In genomic region chr17:76432712-76433336, GRCh38 we compare ENCODE assay signal across 10 cellular contexts. TPM values are rescaled to one million over a fixed set of nuclear protein-coding genes. Genes with fewer than 3 reads are reported as not detected.
DNase-seq lines count a peak whose midpoint lies in the region; ATAC-seq, FAIRE-seq and TF ChIP-seq lines count a peak whose summit lies in the region.
"Had no signal": no experiment of that assay in that cellular context is flagged by ENCODE, and none has a peak within 500 bp of the region (broad histone marks: within the 10 kb centered on the region; RNA-seq: fewer than 3 reads in every experiment).

No MANE protein-coding gene starts in this region.

- FAIRE-seq in bronchial epithelial cell (lab: Jason Lieb, UNC): no peak

- TF ChIP-seq CTCF in bronchial epithelial cell (IDR thresholded peaks at IDR 0.05; ENCODE audit: insufficient read depth, low read length, severe bottlenecking) (peak; percentile 51), neural cell (IDR thresholded peaks at IDR 0.05; ENCODE audit: poor library complexity, severe bottlenecking) (peak; percentile 42)

- no peak overlapping the region for H3K4me2 ChIP-seq in neural cell (ENCODE audit: low read length)

- H3K4me3 Mint-ChIP-seq in activated T-cell treated with anti-CD3 and anti-CD28 coated beads, Interleukin-2, amount 50 U/mL, for 72 hours: no peak overlapping the region

- TF ChIP-seq EP300 in neural cell (conservative IDR thresholded peaks at IDR 0.05; ENCODE audit: poor library complexity, severe bottlenecking): no peak

- H3K27ac Mint-ChIP-seq in activated T-cell treated with anti-CD3 and anti-CD28 coated beads, Interleukin-2, amount 50 U/mL, for 72 hours: no peak overlapping the region

- H3K4me1 Mint-ChIP-seq in activated T-cell treated with anti-CD3 and anti-CD28 coated beads, Interleukin-2, amount 50 U/mL, for 72 hours (ENCODE audit: low read depth): no peaks in the 10 kb centered on the region

- H3K36me3 ChIP-seq in bronchial epithelial cell (ENCODE audit: control insufficient read depth, insufficient read depth, low read length) (no peaks in the 10 kb centered on the region), neural cell (ENCODE audit: insufficient read depth, low read length) (no peaks in the 10 kb centered on the region)

- TF ChIP-seq RAD21 in neural cell (conservative IDR thresholded peaks at IDR 0.05): no peak

- in situ Hi-C loops in KBM-7 (cut with MboI; ENCODE audit: low pct_unique_long_range_greater_than_20kb, low sequenced_read_pairs): no loop called here

- no peaks in the 10 kb centered on the region for H3K9me3 Mint-ChIP-seq in activated T-cell treated with anti-CD3 and anti-CD28 coated beads, Interleukin-2, amount 50 U/mL, for 72 hours

- no peak overlapping the region for H2AFZ ChIP-seq in neural cell (ENCODE audit: low read depth, low read length)

- no peaks in the 10 kb centered on the region for H3K36me3 Mint-ChIP-seq in activated T-cell treated with anti-CD3 and anti-CD28 coated beads, Interleukin-2, amount 50 U/mL, for 72 hours (ENCODE audit: insufficient read depth in 2 of 2)

- H3K27ac ChIP-seq in neural cell (ENCODE audit: low read length): no peak overlapping the region
- H3K27ac ChIP-seq: esophagus muscularis mucosa had no signal

- H4K20me1 ChIP-seq in neural cell (ENCODE audit: insufficient read depth): no peaks in the 10 kb centered on the region

- H3K79me2 ChIP-seq in neural cell (replicated peaks; ENCODE audit: insufficient read depth, low read length): peaks cover 55% of the 10 kb centered on the region

- no peak for ATAC-seq in activated T-cell treated with anti-CD3 and anti-CD28 coated beads, Interleukin-2, amount 50 U/mL, for 72 hours (replicated peaks in 1 of 2)
- ATAC-seq in GM19023 (IDR thresholded peaks at IDR 0.05; ENCODE audit: unreplicated experiment): no peak

- H3K9ac ChIP-seq in neural cell (ENCODE audit: low read length): no peak overlapping the region

- H3F3A ChIP-seq in neural cell (ENCODE audit: insufficient read depth, low read length, poor library complexity, severe bottlenecking): no peaks in the 10 kb centered on the region

- H3K27me3 Mint-ChIP-seq in activated T-cell treated with anti-CD3 and anti-CD28 coated beads, Interleukin-2, amount 50 U/mL, for 72 hours (ENCODE audit: low read depth): no peaks in the 10 kb centered on the region

- H3K27me3 ChIP-seq in bronchial epithelial cell (ENCODE audit: control insufficient read depth, insufficient read depth, low read length) (no peaks in the 10 kb centered on the region), neural cell (ENCODE audit: insufficient read depth, low read depth, low read length) (no peaks in the 10 kb centered on the region)
- H3K27me3 ChIP-seq: esophagus muscularis mucosa had no signal

- no peaks in the 10 kb centered on the region for H3K9me2 ChIP-seq in neural cell (ENCODE audit: insufficient read depth, low read length)

- H3K9me3 ChIP-seq in neural cell (ENCODE audit: low read length): no peaks in the 10 kb centered on the region
- H3K9me3 ChIP-seq: esophagus muscularis mucosa had no signal

- DNase-seq in EH (ENCODE audit: low read depth) (peak; percentile 34), KBM-7 (peak; percentile 26), bronchial epithelial cell (ENCODE audit: low read depth) (peak; percentile 40), NCI-H1048 (lab: John Stamatoyannopoulos, UW) (no peak)
- DNase-seq in activated T-cell treated with anti-CD3 and anti-CD28 coated beads, Interleukin-2, amount 50 U/mL, for 72 hours: no peak
- DNase-seq: NCI-H2029; stimulated activated CD4-positive, alpha-beta T cell treated with anti-CD3 and anti-CD28 coated beads, Interleukin-12 subunit alpha, Interleukin-12 subunit beta, amount 100 ng/mL, for 4 hours had no signal

- H3K4me3 ChIP-seq in bronchial epithelial cell (ENCODE audit: low read depth, low read length) (no peak overlapping the region), neural cell (ENCODE audit: low read length) (no peak overlapping the region)
- H3K4me3 ChIP-seq: esophagus muscularis mucosa had no signal

TF ChIP-seq in neural cell, 6 proteins besides CTCF, POLR2A, EP300 and RAD21:
- no peak for TF ChIP-seq SMC3 (conservative IDR thresholded peaks at IDR 0.05; ENCODE audit: poor library complexity)
- TF ChIP-seq MXI1 (conservative IDR thresholded peaks at IDR 0.05; ENCODE audit: poor library complexity, severe bottlenecking): no peak
- TF ChIP-seq, protein P1, sequence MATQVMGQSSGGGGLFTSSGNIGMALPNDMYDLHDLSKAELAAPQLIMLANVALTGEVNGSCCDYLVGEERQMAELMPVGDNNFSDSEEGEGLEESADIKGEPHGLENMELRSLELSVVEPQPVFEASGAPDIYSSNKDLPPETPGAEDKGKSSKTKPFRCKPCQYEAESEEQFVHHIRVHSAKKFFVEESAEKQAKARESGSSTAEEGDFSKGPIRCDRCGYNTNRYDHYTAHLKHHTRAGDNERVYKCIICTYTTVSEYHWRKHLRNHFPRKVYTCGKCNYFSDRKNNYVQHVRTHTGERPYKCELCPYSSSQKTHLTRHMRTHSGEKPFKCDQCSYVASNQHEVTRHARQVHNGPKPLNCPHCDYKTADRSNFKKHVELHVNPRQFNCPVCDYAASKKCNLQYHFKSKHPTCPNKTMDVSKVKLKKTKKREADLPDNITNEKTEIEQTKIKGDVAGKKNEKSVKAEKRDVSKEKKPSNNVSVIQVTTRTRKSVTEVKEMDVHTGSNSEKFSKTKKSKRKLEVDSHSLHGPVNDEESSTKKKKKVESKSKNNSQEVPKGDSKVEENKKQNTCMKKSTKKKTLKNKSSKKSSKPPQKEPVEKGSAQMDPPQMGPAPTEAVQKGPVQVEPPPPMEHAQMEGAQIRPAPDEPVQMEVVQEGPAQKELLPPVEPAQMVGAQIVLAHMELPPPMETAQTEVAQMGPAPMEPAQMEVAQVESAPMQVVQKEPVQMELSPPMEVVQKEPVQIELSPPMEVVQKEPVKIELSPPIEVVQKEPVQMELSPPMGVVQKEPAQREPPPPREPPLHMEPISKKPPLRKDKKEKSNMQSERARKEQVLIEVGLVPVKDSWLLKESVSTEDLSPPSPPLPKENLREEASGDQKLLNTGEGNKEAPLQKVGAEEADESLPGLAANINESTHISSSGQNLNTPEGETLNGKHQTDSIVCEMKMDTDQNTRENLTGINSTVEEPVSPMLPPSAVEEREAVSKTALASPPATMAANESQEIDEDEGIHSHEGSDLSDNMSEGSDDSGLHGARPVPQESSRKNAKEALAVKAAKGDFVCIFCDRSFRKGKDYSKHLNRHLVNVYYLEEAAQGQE (IDR thresholded peaks at IDR 0.05; ENCODE audit: borderline replicate concordance): no peak
- TF ChIP-seq EZH2 (IDR thresholded peaks at IDR 0.05; ENCODE audit: borderline replicate concordance, insufficient read depth, low read length, poor library complexity, severe bottlenecking): no peak
- TF ChIP-seq POLR2AphosphoS5 (IDR thresholded peaks at IDR 0.05): no peak
- TF ChIP-seq TAF1 (IDR thresholded peaks at IDR 0.05; ENCODE audit: low read depth): no peak

RNA-seq across cellular contexts. Expression of gene UBE2O, which starts 20.1 kb away (rescaled TPM):
- 15.8 and 21.8 TPM in 2 replicates for total RNA-seq in bronchial epithelial cell
- polyA plus RNA-seq in neural cell: 27.7 and 28.0 TPM in 2 replicates
- 64.8 and 73.0 TPM in 2 replicates for polyA minus RNA-seq in neural cell
- total RNA-seq in activated T-cell treated with anti-CD3 and anti-CD28 coated beads, Interleukin-2, amount 50 U/mL, for 72 hours: 10 to 100 TPM; 21.5 to 22.8 TPM

RNA-seq across cellular contexts. Expression of gene AANAT, which starts 34.6 kb away (rescaled TPM):
- total RNA-seq in bronchial epithelial cell: not detected in 2 replicates
- not detected in 2 replicates for polyA plus RNA-seq in neural cell
- polyA minus RNA-seq in neural cell: not detected in 2 replicates
- not detected for total RNA-seq in activated T-cell treated with anti-CD3 and anti-CD28 coated beads, Interleukin-2, amount 50 U/mL, for 72 hours
- total RNA-seq: esophagus muscularis mucosa had no signal

RNA-seq across cellular contexts. Expression of gene SPHK1, which starts 48.4 kb away (rescaled TPM):
- 76.1 and 80.1 TPM in 2 replicates for total RNA-seq in bronchial epithelial cell
- polyA plus RNA-seq in neural cell: 2.4 and 2.7 TPM in 2 replicates
- polyA minus RNA-seq in neural cell: 1.9 and 2.1 TPM in 2 replicates
- total RNA-seq in activated T-cell treated with anti-CD3 and anti-CD28 coated beads, Interleukin-2, amount 50 U/mL, for 72 hours: 10 to 100 TPM; 11.6 to 13.9 TPM

Comparison
In these comparisons a context has a peak if more than half of its experiments do, and no peak if none do; other contexts are left out.
1. DNase-seq: peak in EH (single experiment), KBM-7 (single experiment) and bronchial epithelial cell (single experiment); none in activated T-cell treated with anti-CD3 and anti-CD28 coated beads, Interleukin-2, amount 50 U/mL, for 72 hours (0 of 2) and NCI-H1048 (single experiment).